Comparison of ENCODE assay signal across 16 cellular contexts in genomic region chr7:37428681-37429434, GRCh38.
"Had no signal": no experiment of that assay in that cellular context is flagged by ENCODE, and none has a peak within 500 bp of the region (broad histone marks: within the 10 kb centered on the region; RNA-seq: fewer than 3 reads in every experiment).

No MANE protein-coding gene starts in this region.

- H3K27ac ChIP-seq: epithelial cell of prostate, esophagus squamous epithelium, gastroesophageal sphincter, left ventricle myocardium inferior, lower lobe of right lung, tibial artery, upper lobe of right lung had no signal

- H3K36me3 ChIP-seq: esophagus squamous epithelium, gastroesophageal sphincter, left ventricle myocardium inferior, lower lobe of right lung, tibial artery, upper lobe of right lung had no signal

- DNase-seq: effector memory CD4-positive, alpha-beta T cell; esophagus squamous epithelium; foreskin fibroblast; glutamatergic neuron; kidney; left cardiac atrium; left ventricle myocardium inferior; lower lobe of right lung; right cardiac atrium; small intestine; stimulated activated CD4-positive, alpha-beta T cell treated with anti-CD3 and anti-CD28 coated beads, Interleukin-2, amount 100 ng/mL, for 48 hours; stimulated activated naive CD8-positive, alpha-beta T cell treated with anti-CD3 and anti-CD28 coated beads, Interleukin-15, Interleukin-2, amounts not matched to agents 100 U/mL and 50 U/mL, for 24 hours; tibial artery; upper lobe of right lung had no signal

- H3K27me3 ChIP-seq: esophagus squamous epithelium, gastroesophageal sphincter, tibial artery, upper lobe of right lung had no signal

- H3K9me3 ChIP-seq: esophagus squamous epithelium, gastroesophageal sphincter, left ventricle myocardium inferior, lower lobe of right lung, tibial artery, upper lobe of right lung had no signal

- H3K4me3 ChIP-seq: esophagus squamous epithelium, gastroesophageal sphincter, left ventricle myocardium inferior, lower lobe of right lung, tibial artery, upper lobe of right lung had no signal

- ATAC-seq: gastroesophageal sphincter; left cardiac atrium; lower lobe of right lung; right cardiac atrium; stimulated activated naive CD8-positive, alpha-beta T cell treated with anti-CD3 and anti-CD28 coated beads, Interleukin-15, Interleukin-2, amounts not matched to agents 100 U/mL and 50 U/mL, for 24 hours; upper lobe of right lung had no signal

- FAIRE-seq: kidney, small intestine had no signal

- H3K4me1 ChIP-seq: tibial artery had no signal
